In genomic region chr5:165228184-165228583, GRCh38 we compare ENCODE assay signal across 2 cellular contexts.
A peak's percentile ranks its signal among the peaks of the same experiment; 100 is the strongest.
TF ChIP-seq lines count a peak whose summit lies in the region.

No MANE protein-coding gene starts in this region.

TF ChIP-seq in HepG2, 621 proteins besides CTCF, POLR2A, EP300 and RAD21:
- TF ChIP-seq MAFF (IDR thresholded peaks at IDR 0.05; ENCODE audit: low read depth, low read length) (peak; percentile 81), ZNF275 (CRISPR knock-in tag; IDR thresholded peaks at IDR 0.05; ENCODE audit: borderline replicate concordance) (no peak), MAFK (conservative IDR thresholded peaks at IDR 0.05 in 1 of 2, IDR thresholded peaks at IDR 0.05 in 1 of 2; ENCODE audit: low read length in 2 of 2) (peak; percentile 72 to 86), NKX3-1 (CRISPR knock-in tag; IDR thresholded peaks at IDR 0.05) (no peak), NFE2L2 (IDR thresholded peaks at IDR 0.05; ENCODE audit: low read length) (0 out of 2 replicates have a peak, but pooled peaks have one; percentile 12)

TF ChIP-seq in H1, 55 proteins besides CTCF, POLR2A, EP300 and RAD21:
- TF ChIP-seq MAFK (IDR thresholded peaks at IDR 0.05; ENCODE audit: low read depth, low read length) (peak; percentile 47; the same call in 1 of the 2 replicates), CBX8 (IDR thresholded peaks at IDR 0.05; ENCODE audit: borderline replicate concordance, low read depth, low read length) (no peak)
